In genomic region chr15:40928975-40929729, GRCh38 we compare ENCODE assay signal across 1 cellular context.
TF ChIP-seq lines count a peak whose summit lies in the region.

DLL4 (plus strand) TSS chr15:40929340; CDS start chr15:40929669, 329 bp downstream.

TF ChIP-seq in WTC11, 78 proteins besides CTCF, POLR2A, EP300 and RAD21 (continued from another document):
- TF ChIP-seq E2F1 (CRISPR knock-in tag; IDR thresholded peaks at IDR 0.05) (no peak), ESRRA (CRISPR knock-in tag; IDR thresholded peaks at IDR 0.05; ENCODE audit: borderline replicate concordance) (no peak), KAT7 (CRISPR knock-in tag; IDR thresholded peaks at IDR 0.05; ENCODE audit: borderline replicate concordance) (0 out of 2 replicates have a peak, but pooled peaks have one; percentile 75), SMAD4 (CRISPR knock-in tag; IDR thresholded peaks at IDR 0.05) (no peak), ZBTB21 (CRISPR knock-in tag; IDR thresholded peaks at IDR 0.05; ENCODE audit: borderline replicate concordance) (no peak), IRF1 (CRISPR knock-in tag; IDR thresholded peaks at IDR 0.05) (no peak), ATF2 (CRISPR knock-in tag; IDR thresholded peaks at IDR 0.05; ENCODE audit: borderline replicate concordance, low read depth) (no peak), ELF4 (CRISPR knock-in tag; IDR thresholded peaks at IDR 0.05; ENCODE audit: low read depth) (no peak), HMGXB4 (CRISPR knock-in tag; IDR thresholded peaks at IDR 0.05) (peak; percentile 77; the same call in 1 of the 2 replicates), CREM (CRISPR knock-in tag; IDR thresholded peaks at IDR 0.05) (0 out of 2 replicates have a peak, but pooled peaks have one; percentile 34), NR3C1 (CRISPR knock-in tag; conservative IDR thresholded peaks at IDR 0.05; ENCODE audit: low read depth) (no peak), FOXP1 (CRISPR knock-in tag; IDR thresholded peaks at IDR 0.05; ENCODE audit: borderline replicate concordance) (0 out of 2 replicates have a peak, but pooled peaks have one; percentile 3)
- TF ChIP-seq, protein P1, sequence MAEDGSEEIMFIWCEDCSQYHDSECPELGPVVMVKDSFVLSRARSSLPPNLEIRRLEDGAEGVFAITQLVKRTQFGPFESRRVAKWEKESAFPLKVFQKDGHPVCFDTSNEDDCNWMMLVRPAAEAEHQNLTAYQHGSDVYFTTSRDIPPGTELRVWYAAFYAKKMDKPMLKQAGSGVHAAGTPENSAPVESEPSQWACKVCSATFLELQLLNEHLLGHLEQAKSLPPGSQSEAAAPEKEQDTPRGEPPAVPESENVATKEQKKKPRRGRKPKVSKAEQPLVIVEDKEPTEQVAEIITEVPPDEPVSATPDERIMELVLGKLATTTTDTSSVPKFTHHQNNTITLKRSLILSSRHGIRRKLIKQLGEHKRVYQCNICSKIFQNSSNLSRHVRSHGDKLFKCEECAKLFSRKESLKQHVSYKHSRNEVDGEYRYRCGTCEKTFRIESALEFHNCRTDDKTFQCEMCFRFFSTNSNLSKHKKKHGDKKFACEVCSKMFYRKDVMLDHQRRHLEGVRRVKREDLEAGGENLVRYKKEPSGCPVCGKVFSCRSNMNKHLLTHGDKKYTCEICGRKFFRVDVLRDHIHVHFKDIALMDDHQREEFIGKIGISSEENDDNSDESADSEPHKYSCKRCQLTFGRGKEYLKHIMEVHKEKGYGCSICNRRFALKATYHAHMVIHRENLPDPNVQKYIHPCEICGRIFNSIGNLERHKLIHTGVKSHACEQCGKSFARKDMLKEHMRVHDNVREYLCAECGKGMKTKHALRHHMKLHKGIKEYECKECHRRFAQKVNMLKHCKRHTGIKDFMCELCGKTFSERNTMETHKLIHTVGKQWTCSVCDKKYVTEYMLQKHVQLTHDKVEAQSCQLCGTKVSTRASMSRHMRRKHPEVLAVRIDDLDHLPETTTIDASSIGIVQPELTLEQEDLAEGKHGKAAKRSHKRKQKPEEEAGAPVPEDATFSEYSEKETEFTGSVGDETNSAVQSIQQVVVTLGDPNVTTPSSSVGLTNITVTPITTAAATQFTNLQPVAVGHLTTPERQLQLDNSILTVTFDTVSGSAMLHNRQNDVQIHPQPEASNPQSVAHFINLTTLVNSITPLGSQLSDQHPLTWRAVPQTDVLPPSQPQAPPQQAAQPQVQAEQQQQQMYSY (CRISPR knock-in tag; IDR thresholded peaks at IDR 0.05): no peak
